10 cellular contexts compared by ENCODE assay signal in genomic region chr9:136268318-136268717, GRCh38. TPM values are rescaled to one million over a fixed set of nuclear protein-coding genes. Genes with fewer than 3 reads are reported as not detected.
A peak's percentile ranks its signal among the peaks of the same experiment; 100 is the strongest.
DNase-seq lines count a peak whose midpoint lies in the region; ATAC-seq and TF ChIP-seq lines count a peak whose summit lies in the region.
"Had no signal": no experiment of that assay in that cellular context is flagged by ENCODE, and none has a peak within 500 bp of the region (broad histone marks: within the 10 kb centered on the region; RNA-seq: fewer than 3 reads in every experiment).

No MANE protein-coding gene starts in this region.

- DNase-seq in CD4-positive, CD25-positive, alpha-beta regulatory T cell, result no peak
- DNase-seq in G401 (ENCODE audit: low spot score) (peak; percentile 50), memory B cell (ENCODE audit: low spot score in 2 of 2) (no peak), prostate gland (ENCODE audit: low spot score) (no peak), superior temporal gyrus (ENCODE audit: extremely low spot score) (no peak)
- DNase-seq: KG1, NCI-H526, testis had no signal

- no peaks in the 10 kb centered on the region for H3K36me3 Mint-ChIP-seq in CD4-positive, CD25-positive, alpha-beta regulatory T cell
- H3K36me3 Mint-ChIP-seq in activated naive CD8-positive, alpha-beta T cell, result no peaks in the 10 kb centered on the region
- no peaks in the 10 kb centered on the region for H3K36me3 Mint-ChIP-seq in memory B cell

- H3K4me3 Mint-ChIP-seq in CD4-positive, CD25-positive, alpha-beta regulatory T cell, result peak overlapping the region; percentile 60 to 85 (median 84)
- H3K4me3 Mint-ChIP-seq in activated naive CD8-positive, alpha-beta T cell, result peak overlapping the region; percentile 38
- peak overlapping the region; percentile 82 for H3K4me3 Mint-ChIP-seq in memory B cell

- no peak overlapping the region for H3K4me3 ChIP-seq in CD4-positive, CD25-positive, alpha-beta regulatory T cell (ENCODE audit: low read depth, low read length)
- no peak overlapping the region for H3K4me3 ChIP-seq in prostate gland

- WGBS in prostate gland, result 57% methylated on average over 6 of the region's 6 CpGs

- no peaks in the 10 kb centered on the region for H3K36me3 ChIP-seq in CD4-positive, CD25-positive, alpha-beta regulatory T cell (ENCODE audit: control insufficient read depth, insufficient read depth, low read length)
- no peaks in the 10 kb centered on the region for H3K36me3 ChIP-seq in prostate gland

- intact Hi-C loops in prostate gland (cut with DNase I), result no loop called here

- no peaks in the 10 kb centered on the region for H3K27me3 ChIP-seq in CD4-positive, CD25-positive, alpha-beta regulatory T cell (ENCODE audit: control insufficient read depth, insufficient read depth, low read length)
- H3K27me3 ChIP-seq in prostate gland (replicated peaks; ENCODE audit: insufficient read depth), result no peaks in the 10 kb centered on the region
- H3K27me3 ChIP-seq: testis had no signal

- H3K4me1 Mint-ChIP-seq in CD4-positive, CD25-positive, alpha-beta regulatory T cell, result peaks cover 0 to 12% (median 2%) of the 10 kb centered on the region in 4 donors
- peaks cover 3% of the 10 kb centered on the region for H3K4me1 Mint-ChIP-seq in activated naive CD8-positive, alpha-beta T cell (ENCODE audit: low read depth)
- peaks cover 4% of the 10 kb centered on the region for H3K4me1 Mint-ChIP-seq in memory B cell

- TF ChIP-seq CTCF in prostate gland (IDR thresholded peaks at IDR 0.05), result no peak

- H3K9me3 ChIP-seq in CD4-positive, CD25-positive, alpha-beta regulatory T cell (ENCODE audit: control insufficient read depth in 2 of 2, low read length in 2 of 2), result no peaks in the 10 kb centered on the region
- H3K9me3 ChIP-seq in prostate gland, result no peaks in the 10 kb centered on the region
- H3K9me3 ChIP-seq: testis had no signal

- TF ChIP-seq POLR2A in prostate gland (IDR thresholded peaks at IDR 0.05), result no peak

- H3K9me3 Mint-ChIP-seq in CD4-positive, CD25-positive, alpha-beta regulatory T cell, result no peaks in the 10 kb centered on the region
- no peaks in the 10 kb centered on the region for H3K9me3 Mint-ChIP-seq in activated naive CD8-positive, alpha-beta T cell (ENCODE audit: low read depth)
- H3K9me3 Mint-ChIP-seq in memory B cell, result no peaks in the 10 kb centered on the region

- in situ Hi-C loops in G401 (cut with HindIII; ENCODE audit: low sequenced_read_pairs), result no loop called here

- H3K4me1 ChIP-seq in CD4-positive, CD25-positive, alpha-beta regulatory T cell (ENCODE audit: control insufficient read depth, insufficient read depth, low read length, poor library complexity, severe bottlenecking), result peaks cover 11% of the 10 kb centered on the region
- H3K4me1 ChIP-seq in prostate gland (replicated peaks), result no peaks in the 10 kb centered on the region

- no peak for ATAC-seq in CD4-positive, CD25-positive, alpha-beta regulatory T cell (ENCODE audit: low read depth in 2 of 2)
- ATAC-seq in memory B cell (ENCODE audit: low read depth) (no peak), HG03342 (IDR thresholded peaks at IDR 0.05; ENCODE audit: unreplicated experiment) (no peak)

- H3K27ac ChIP-seq in CD4-positive, CD25-positive, alpha-beta regulatory T cell (ENCODE audit: insufficient read depth, low read length, poor library complexity, severe bottlenecking), result no peak overlapping the region
- H3K27ac ChIP-seq in prostate gland, result no peak overlapping the region
- H3K27ac ChIP-seq: testis had no signal

- peak overlapping the region in 1 of 3 donors; percentile 42 for H3K27ac Mint-ChIP-seq in CD4-positive, CD25-positive, alpha-beta regulatory T cell
- H3K27ac Mint-ChIP-seq in activated naive CD8-positive, alpha-beta T cell, result peak overlapping the region; percentile 10
- H3K27ac Mint-ChIP-seq in memory B cell, result no peak overlapping the region

- peaks cover 10% of the 10 kb centered on the region for H3K27me3 Mint-ChIP-seq in CD4-positive, CD25-positive, alpha-beta regulatory T cell
- no peaks in the 10 kb centered on the region for H3K27me3 Mint-ChIP-seq in activated naive CD8-positive, alpha-beta T cell
- H3K27me3 Mint-ChIP-seq in memory B cell, result peaks cover 4% of the 10 kb centered on the region

RNA-seq across cellular contexts. Expression of gene QSOX2, which starts 22.7 kb away (rescaled TPM):
- total RNA-seq in CD4-positive, CD25-positive, alpha-beta regulatory T cell, result 16.6 TPM
- polyA plus RNA-seq in CD4-positive, CD25-positive, alpha-beta regulatory T cell, result under 1 TPM; 0.33 to 0.63 (median 0.41) TPM
- 9.0 and 13.7 TPM in 2 replicates for total RNA-seq in G401 (2014; rRNA removed; shearing (Covaris generic))
- total RNA-seq in prostate gland, result 10 to 100 TPM in 1 of 2 donors, 1 to 10 TPM in 1; 4.3 to 12.2 TPM

RNA-seq across cellular contexts. Expression of gene CCDC187, which starts 35.6 kb away (rescaled TPM):
- not detected for total RNA-seq in CD4-positive, CD25-positive, alpha-beta regulatory T cell
- polyA plus RNA-seq in CD4-positive, CD25-positive, alpha-beta regulatory T cell, result not detected
- 0.55 and 0.61 TPM in 2 replicates for total RNA-seq in G401 (2014; rRNA removed; shearing (Covaris generic))
- 1 to 10 TPM in 1 of 2 donors, not detected in 1; 1.2 TPM for total RNA-seq in prostate gland

RNA-seq across cellular contexts. Expression of gene GPSM1, which starts 59.0 kb away (rescaled TPM):
- 12.3 TPM for total RNA-seq in CD4-positive, CD25-positive, alpha-beta regulatory T cell
- 1 to 10 TPM in 3 of 4 donors, under 1 TPM in 1; 0.59 to 1.9 (median 1.2) TPM for polyA plus RNA-seq in CD4-positive, CD25-positive, alpha-beta regulatory T cell
- 49.1 and 50.3 TPM in 2 replicates for total RNA-seq in G401 (2014; rRNA removed; shearing (Covaris generic))
- 10 to 100 TPM; 11.3 to 89.2 TPM for total RNA-seq in prostate gland
